28 cellular contexts compared by ENCODE assay signal in genomic region chr17:73170921-73171320, GRCh38. TPM values are rescaled to one million over a fixed set of nuclear protein-coding genes. Genes with fewer than 3 reads are reported as not detected.
"Had no signal": no experiment of that assay in that cellular context is flagged by ENCODE, and none has a peak within 500 bp of the region (broad histone marks: within the 10 kb centered on the region; RNA-seq: fewer than 3 reads in every experiment).

No MANE protein-coding gene starts in this region.

- H3K36me3 ChIP-seq: esophagus squamous epithelium, gastroesophageal sphincter, heart left ventricle, left lung, lower lobe of right lung had no signal

- H3K79me2 ChIP-seq: hepatocyte had no signal

- H3K27ac ChIP-seq: coronary artery, epithelial cell of prostate, esophagus squamous epithelium, gastroesophageal sphincter, heart left ventricle, hepatocyte, left lung, lower lobe of right lung had no signal

- H2AFZ ChIP-seq: hepatocyte had no signal

- H3K4me3 ChIP-seq: coronary artery, esophagus squamous epithelium, gastroesophageal sphincter, heart left ventricle, hepatocyte, left lung, lower lobe of right lung, mucosa of descending colon had no signal

- H3K9me3 Mint-ChIP-seq: mesothelial cell of epicardium, naive B cell had no signal

- ATAC-seq: esophagus mucosa, gastroesophageal sphincter, heart left ventricle, left colon, left lung, left ventricle myocardium superior, lower lobe of right lung, mucosa of descending colon had no signal

- H3K27ac Mint-ChIP-seq: immature natural killer cell, mesothelial cell of epicardium, naive B cell had no signal

- H3K4me2 ChIP-seq: hepatocyte had no signal

- DNase-seq: dermis blood vessel endothelial cell; dorsolateral prefrontal cortex; effector CD4-positive, alpha-beta T cell; effector memory CD4-positive, alpha-beta T cell; erythroblast; esophagus squamous epithelium; foreskin fibroblast; heart left ventricle; hypothalamus; immature natural killer cell; islet precursor cell; kidney; kidney glomerular epithelial cell; left colon; left lung; left ventricle myocardium superior; lower lobe of right lung; mesenchymal stem cell; mucosa of descending colon; naive B cell; naive thymus-derived CD8-positive, alpha-beta T cell had no signal

- H3K9me3 ChIP-seq: esophagus squamous epithelium, gastroesophageal sphincter, heart left ventricle, left lung, lower lobe of right lung, mucosa of descending colon had no signal

- H3K36me3 Mint-ChIP-seq: immature natural killer cell; mesothelial cell of epicardium; naive B cell; naive thymus-derived CD8-positive, alpha-beta T cell had no signal

- H3K4me3 Mint-ChIP-seq: immature natural killer cell; mesothelial cell of epicardium; naive thymus-derived CD8-positive, alpha-beta T cell had no signal

RNA-seq across cellular contexts. Expression of gene SSTR2, which starts 6.1 kb away (rescaled TPM):
- total RNA-seq: dermis blood vessel endothelial cell; esophagus mucosa; lung microvascular endothelial cell; naive thymus-derived CD8-positive, alpha-beta T cell had no signal
- polyA plus RNA-seq: immature natural killer cell; naive thymus-derived CD8-positive, alpha-beta T cell had no signal
